ENCODE assay signal across 1 cellular context in genomic region chr14:92523752-92524151, GRCh38.
TF ChIP-seq lines count a peak whose summit lies in the region.

No MANE protein-coding gene starts in this region.

TF ChIP-seq in K562, 482 proteins besides CTCF, POLR2A, EP300 and RAD21:
- TF ChIP-seq XRCC3 (IDR thresholded peaks at IDR 0.05): no peak
- TF ChIP-seq CHD4 (IDR thresholded peaks at IDR 0.05; ENCODE audit: insufficient read depth, insufficient replicate concordance, low read depth, low read length, poor library complexity, severe bottlenecking): no peak
- TF ChIP-seq SMARCE1 (IDR thresholded peaks at IDR 0.05): no peak
- TF ChIP-seq HMGXB4 (CRISPR knock-in tag; IDR thresholded peaks at IDR 0.05): no peak
- no peak for TF ChIP-seq GTF2A2 (tag; IDR thresholded peaks at IDR 0.05)
- no peak for TF ChIP-seq HBP1 (CRISPR knock-in tag; IDR thresholded peaks at IDR 0.05)
- TF ChIP-seq ZNF121 (CRISPR knock-in tag; conservative IDR thresholded peaks at IDR 0.05): 0 out of 2 replicates have a peak, but pooled peaks have one; percentile 10
